Comparison of ENCODE assay signal across 8 cellular contexts in the genomic region with DNA sequence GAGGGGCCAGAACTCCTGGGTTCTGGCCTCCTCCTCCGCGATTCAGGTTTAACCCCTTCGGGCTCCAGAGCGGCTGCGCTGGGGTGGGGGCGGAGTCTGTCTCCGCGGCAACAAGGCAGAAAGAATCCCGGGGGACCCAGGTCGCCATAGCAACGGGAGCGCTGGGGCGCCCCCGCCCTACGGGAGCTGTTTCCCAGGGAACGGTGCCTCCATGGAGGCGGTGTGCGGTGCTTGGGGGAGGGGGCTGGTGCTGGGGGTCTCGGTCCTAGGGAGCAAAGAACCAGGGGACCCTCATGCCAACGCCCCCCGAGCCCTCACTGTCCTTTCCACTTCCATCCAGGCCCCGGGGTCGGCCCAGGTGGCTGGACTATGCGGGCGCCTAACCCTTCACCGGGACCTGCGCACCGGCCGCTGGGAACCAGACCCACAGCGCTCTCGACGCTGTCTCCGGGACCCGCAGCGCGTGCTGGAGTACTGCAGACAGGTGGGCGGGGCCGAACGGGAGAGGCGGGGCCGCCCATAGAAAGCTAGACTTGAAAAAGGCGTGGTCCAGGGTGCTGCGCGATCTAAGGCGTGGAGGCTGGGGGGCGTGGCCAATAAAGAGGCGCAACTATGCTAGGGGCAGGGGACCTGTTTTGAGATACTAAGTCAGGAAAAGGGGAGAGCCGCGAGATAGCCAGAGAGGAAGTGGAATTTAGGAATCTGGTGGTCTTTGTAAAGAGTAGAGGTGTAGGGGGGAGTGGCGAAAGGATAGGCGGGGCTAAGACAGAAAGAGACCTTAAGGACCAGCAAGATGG. TPM values are rescaled to one million over a fixed set of nuclear protein-coding genes. Genes with fewer than 3 reads are reported as not detected.
DNase-seq lines count a peak whose midpoint lies in the region; ATAC-seq, FAIRE-seq and TF ChIP-seq lines count a peak whose summit lies in the region.
"Had no signal": no experiment of that assay in that cellular context is flagged by ENCODE, and none has a peak within 500 bp of the region (broad histone marks: within the 10 kb centered on the region; RNA-seq: fewer than 3 reads in every experiment).

No MANE protein-coding gene starts in this region.

- H3K36me3 ChIP-seq in SJSA1 (no peaks in the 10 kb centered on the region), pancreas (no peaks in the 10 kb centered on the region), upper lobe of right lung (no peaks in the 10 kb centered on the region)

- H3K27ac ChIP-seq in SJSA1: no peak overlapping the region
- peak overlapping the region in 1 of 4 donors; percentile 48 for H3K27ac ChIP-seq in pancreas
- no peak overlapping the region for H3K27ac ChIP-seq in upper lobe of right lung

- intact Hi-C loops in pancreas (cut with DNase I) (no loop called here), upper lobe of right lung (cut with DNase I) (no loop called here)

- H3K9me3 ChIP-seq in SJSA1 (replicated peaks) (no peaks in the 10 kb centered on the region), pancreas (no peaks in the 10 kb centered on the region), upper lobe of right lung (no peaks in the 10 kb centered on the region)

- DNase-seq in NAMALWA (ENCODE audit: low spot score): peak; percentile 91
- DNase-seq in SJSA1 (ENCODE audit: low read depth in 1 of 2, low spot score in 2 of 2): peak; percentile 52 to 68
- DNase-seq in activated naive CD4-positive, alpha-beta T cell (lab: John Stamatoyannopoulos, UW): peak; percentile 28 to 73 (median 52)
- peak; percentile 70 to 72 for DNase-seq in frontal cortex (ENCODE audit: low spot score in 2 of 2)
- peak; percentile 78 to 94 (median 86) for DNase-seq in pancreas
- peak; percentile 83 for DNase-seq in upper lobe of right lung

- TF ChIP-seq CTCF in pancreas (IDR thresholded peaks at IDR 0.05): no peak
- no peak for TF ChIP-seq CTCF in upper lobe of right lung (IDR thresholded peaks at IDR 0.05)

- ATAC-seq in GM18909 (IDR thresholded peaks at IDR 0.05; ENCODE audit: poor library complexity, unreplicated experiment) (peak; percentile 60), pancreas (peak; percentile 73 to 85 (median 76)), upper lobe of right lung (peak; percentile 74)

- H3K4me1 ChIP-seq in SJSA1 (replicated peaks) (peaks cover 20% of the 10 kb centered on the region), pancreas (peaks cover 0 to 5% (median 0%) of the 10 kb centered on the region in 3 donors), upper lobe of right lung (peaks cover 15% of the 10 kb centered on the region)

- 2% methylated on average over 51 of the region's 51 CpGs for WGBS in pancreas, 2 donors

- H3K27me3 ChIP-seq in SJSA1 (replicated peaks) (peaks cover 17% of the 10 kb centered on the region; the same call in 1 of the 2 replicates), pancreas (no peaks in the 10 kb centered on the region), upper lobe of right lung (peaks cover 28% of the 10 kb centered on the region)

- FAIRE-seq in frontal cortex (lab: Jason Lieb, UNC) (no peak), pancreas (lab: Jason Lieb, UNC) (no peak)

- H3K4me3 ChIP-seq in SJSA1 (no peak overlapping the region), pancreas (peak overlapping the region in 3 of 4 donors; percentile 46 to 64 (median 52)), upper lobe of right lung (no peak overlapping the region)

RNA-seq across cellular contexts. Expression of a gene that starts 1.2 kb away (rescaled TPM):
- total RNA-seq in SJSA1 (2014; rRNA removed; shearing (Covaris generic)): 11.1 and 11.6 TPM in 2 replicates
- total RNA-seq in frontal cortex: 214 TPM
- total RNA-seq in pancreas: 10 to 100 TPM; 39.2 to 71.8 (median 47.1) TPM
- 100 to 1,000 TPM; 100 to 154 TPM for polyA plus RNA-seq in pancreas
- 7.0 TPM for total RNA-seq in upper lobe of right lung

RNA-seq across cellular contexts. Expression of a gene that starts 12.8 kb away (rescaled TPM):
- total RNA-seq in SJSA1 (2014; rRNA removed; shearing (Covaris generic)): not detected in 2 replicates
- 0.41 TPM for total RNA-seq in frontal cortex
- total RNA-seq in pancreas: 10 to 100 TPM; 28.5 to 89.0 (median 47.9) TPM
- 10 to 100 TPM; 38.1 to 49.7 TPM for polyA plus RNA-seq in pancreas
- not detected for total RNA-seq in upper lobe of right lung
- total RNA-seq: urinary bladder had no signal
- polyA plus RNA-seq: urinary bladder had no signal

RNA-seq across cellular contexts. Expression of a gene that starts 17.2 kb away (rescaled TPM):
- not detected in 2 replicates for total RNA-seq in SJSA1 (2014; rRNA removed; shearing (Covaris generic))
- total RNA-seq in frontal cortex: 1.2 TPM
- total RNA-seq in pancreas: 10 to 100 TPM; 11.5 to 21.3 (median 15.1) TPM
- 10 to 100 TPM; 17.1 to 32.3 TPM for polyA plus RNA-seq in pancreas
- not detected for total RNA-seq in upper lobe of right lung
- polyA plus RNA-seq: urinary bladder had no signal

RNA-seq across cellular contexts. Expression of a gene that starts 30.8 kb away (rescaled TPM):
- total RNA-seq in SJSA1 (2014; rRNA removed; shearing (Covaris generic)): 0.66 and 3.3 TPM in 2 replicates
- 2.4 TPM for total RNA-seq in frontal cortex
- total RNA-seq in pancreas: 10 to 100 TPM in 1 of 6 donors, 1 to 10 TPM in 5; 3.1 to 10.4 (median 4.2) TPM
- polyA plus RNA-seq in pancreas: 10 to 100 TPM; 15.7 to 16.7 TPM
- total RNA-seq in upper lobe of right lung: 19.5 TPM

RNA-seq across cellular contexts. Expression of a gene that starts 32.8 kb away (rescaled TPM):
- 9.1 TPM in 1 of 2 replicates, not detected in the other for total RNA-seq in SJSA1 (2014; rRNA removed; shearing (Covaris generic))
- total RNA-seq in frontal cortex (0.41 TPM), pancreas (1 to 10 TPM in 4 of 6 donors, under 1 TPM in 2; 0.46 to 7.4 (median 1.7) TPM), upper lobe of right lung (44.0 TPM)
- polyA plus RNA-seq in pancreas: 10 to 100 TPM in 1 of 2 donors, 1 to 10 TPM in 1; 2.3 to 10.2 TPM

Comparison
In these comparisons a context has a peak if more than half of its experiments do, and no peak if none do; other contexts are left out.
1. H3K4me3 ChIP-seq: peak in pancreas (3 of 4); none in SJSA1 (single experiment) and upper lobe of right lung (single experiment).
2. RNA of a gene that starts 12.8 kb away (total RNA-seq): 28.5 to 89.0 TPM in pancreas; 0.41 TPM in frontal cortex (single experiment), not detected in SJSA1 and not detected in upper lobe of right lung (single experiment); every median in the first group is over 10 times any median in the second.
3. Peak in every context shown above with its lines, with median percentiles within 50 percentile points of each other: ATAC-seq and DNase-seq.